In genomic region chr10:70132098-70133029, GRCh38 we compare ENCODE assay signal across 8 cellular contexts.
DNase-seq lines count a peak whose midpoint lies in the region; ATAC-seq and TF ChIP-seq lines count a peak whose summit lies in the region.

AIFM2 (minus strand) TSS chr10:70132825; CDS start chr10:70124084, 8,741 bp downstream.

- peak within 1 kb of the TSS; percentile 70 for H3K27ac Mint-ChIP-seq in T-helper 2 cell treated with Interferon-gamma antibody and Interleukin-4, amounts not matched to agents 5 μg/mL and 100 μg/mL, for 36 hours

- H3K4me3 Mint-ChIP-seq in T-helper 2 cell treated with Interferon-gamma antibody and Interleukin-4, amounts not matched to agents 5 μg/mL and 100 μg/mL, for 36 hours = peak within 1 kb of the TSS; percentile 81

- H3K4me3 ChIP-seq in choroid plexus epithelial cell (ENCODE audit: low read depth, low read length) = peak within 1 kb of the TSS; percentile 63

- TF ChIP-seq CTCF in GM20000 (IDR thresholded peaks at IDR 0.05; ENCODE audit: extremely low read depth, missing control alignments) (no peak), choroid plexus epithelial cell (conservative IDR thresholded peaks at IDR 0.05; ENCODE audit: low read depth, low read length) (no peak)

- H3K4me1 Mint-ChIP-seq in T-helper 2 cell treated with Interferon-gamma antibody and Interleukin-4, amounts not matched to agents 5 μg/mL and 100 μg/mL, for 36 hours (ENCODE audit: low read depth) = peaks cover 10% of the 10 kb centered on the region

- H3K36me3 Mint-ChIP-seq in T-helper 2 cell treated with Interferon-gamma antibody and Interleukin-4, amounts not matched to agents 5 μg/mL and 100 μg/mL, for 36 hours (ENCODE audit: low read depth) = no peaks in the 10 kb centered on the region

- H3K9me3 Mint-ChIP-seq in T-helper 2 cell treated with Interferon-gamma antibody and Interleukin-4, amounts not matched to agents 5 μg/mL and 100 μg/mL, for 36 hours = no peaks in the 10 kb centered on the region

- no peaks in the 10 kb centered on the region for H3K27me3 Mint-ChIP-seq in T-helper 2 cell treated with Interferon-gamma antibody and Interleukin-4, amounts not matched to agents 5 μg/mL and 100 μg/mL, for 36 hours (ENCODE audit: low read depth)

- DNase-seq in GM04504 (ENCODE audit: low read depth) (peak; percentile 62), GM20000 (ENCODE audit: low spot score) (peak; percentile 88), choroid plexus epithelial cell (ENCODE audit: low read depth) (peak; percentile 62), kidney tubule cell (ENCODE audit: low spot score) (peak; percentile 81), NCI-H1694 (lab: John Stamatoyannopoulos, UW) (no peak)
- peak; percentile 25 for DNase-seq in T-helper 2 cell treated with Interferon-gamma antibody and Interleukin-4, amounts not matched to agents 5 μg/mL and 100 μg/mL, for 36 hours (ENCODE audit: low spot score)
- peak; percentile 40 for DNase-seq in stimulated activated CD4-positive, alpha-beta T cell treated with anti-CD3 and anti-CD28 coated beads, Interleukin-4, amount 100 ng/mL, for 1 hour

- ATAC-seq in HG03558 (IDR thresholded peaks at IDR 0.05; ENCODE audit: extremely low read depth, unreplicated experiment) = peak; percentile 51
